Comparison of ENCODE assay signal across 1 cellular context in the genomic region with DNA sequence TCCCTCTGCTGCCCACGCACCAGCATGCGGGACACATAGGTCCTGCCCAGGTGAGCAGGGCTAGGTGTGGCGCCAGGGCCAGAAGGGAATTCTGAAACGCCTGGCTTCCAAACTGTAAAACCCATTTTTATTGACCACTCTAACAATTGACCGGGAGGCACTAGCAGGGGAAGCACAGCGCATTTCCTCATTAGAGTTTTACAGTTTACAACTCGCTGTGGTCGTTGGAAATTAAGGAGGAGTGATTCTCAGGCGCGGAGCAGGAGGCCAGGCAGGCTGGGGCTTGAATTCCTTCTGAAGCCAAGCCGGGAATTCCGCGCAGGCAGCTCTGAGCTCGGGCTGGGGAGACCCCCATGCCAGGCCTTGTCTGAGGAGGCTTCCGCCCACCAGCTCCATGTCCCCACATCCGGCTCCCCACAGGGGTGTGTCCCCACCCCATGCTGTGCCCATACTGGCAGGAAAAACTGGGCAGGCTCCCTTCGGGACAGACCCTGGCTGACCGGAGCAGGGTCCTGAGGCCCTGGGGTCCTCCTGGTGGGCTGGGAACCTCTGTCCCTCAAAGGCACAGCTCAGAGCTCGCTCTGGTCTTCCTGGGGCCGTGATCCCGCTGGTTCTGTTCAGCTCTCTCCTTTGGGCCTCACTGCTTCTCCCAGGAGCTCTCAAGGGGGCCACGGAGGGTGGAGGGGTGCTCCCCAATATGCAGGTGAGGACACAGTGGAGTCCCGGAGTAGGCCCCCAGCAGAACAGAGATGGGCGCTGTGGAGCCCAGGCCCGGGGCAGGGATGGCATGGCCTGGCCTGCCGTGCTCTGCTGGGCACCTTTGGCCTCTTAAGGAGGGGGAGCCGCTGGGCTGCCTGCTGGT.
TF ChIP-seq lines count a peak whose summit lies in the region.

No MANE protein-coding gene starts in this region.

TF ChIP-seq in K562, 482 proteins besides CTCF, POLR2A, EP300 and RAD21 (continued from another document and continues in another):
- TF ChIP-seq, protein P1, sequence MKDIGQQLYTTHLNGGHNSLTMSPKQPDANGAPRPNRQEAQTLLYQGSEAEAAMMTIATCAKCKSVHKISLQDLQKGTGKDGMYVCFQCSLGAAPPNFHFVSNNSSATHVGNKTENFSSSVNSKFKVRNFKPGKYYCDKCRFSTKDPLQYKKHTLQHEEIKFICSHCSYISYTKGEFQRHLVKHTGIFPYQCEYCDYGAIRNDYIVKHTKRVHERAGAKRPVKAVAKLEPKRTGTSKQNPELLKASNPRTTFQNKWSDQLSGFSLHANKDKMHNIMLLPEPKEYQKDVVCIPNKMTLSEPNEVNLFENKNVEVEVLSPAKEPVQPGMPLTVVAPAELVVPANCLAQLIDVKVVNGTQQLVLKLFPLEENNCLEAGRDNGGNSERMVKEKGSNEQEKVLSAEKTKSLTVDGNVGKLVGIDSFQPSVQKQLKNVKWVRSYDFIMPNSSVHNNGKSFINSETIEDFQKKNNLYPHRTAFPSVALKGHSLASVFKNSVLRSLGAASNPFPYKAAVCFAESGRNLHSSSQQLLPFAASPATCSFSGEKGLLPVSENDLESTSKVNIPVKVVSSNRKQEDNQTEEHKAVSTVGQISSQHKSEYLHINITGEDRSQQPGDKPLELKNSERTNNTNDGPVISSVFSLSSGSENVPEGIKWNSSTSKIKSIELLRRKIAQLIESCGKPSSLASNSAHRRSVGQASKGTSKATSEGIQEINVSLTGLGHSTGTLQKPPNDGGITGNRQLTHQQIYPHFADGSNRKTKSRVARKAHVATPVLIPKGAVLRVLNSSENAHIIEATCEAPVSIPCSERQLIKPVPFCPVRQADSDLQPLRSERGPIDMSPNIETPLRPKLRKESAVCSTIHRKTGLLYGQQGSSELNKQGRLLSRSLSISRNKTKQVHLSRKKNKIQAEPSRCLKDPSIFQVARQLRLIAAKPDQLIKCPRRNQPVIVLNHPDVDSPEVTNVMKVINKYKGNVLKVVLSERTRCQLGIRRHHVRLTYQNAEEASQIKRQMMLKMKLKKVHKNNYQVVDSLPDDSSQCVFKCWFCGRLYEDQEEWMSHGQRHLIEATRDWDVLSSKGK (CRISPR knock-in tag; IDR thresholded peaks at IDR 0.05) = no peak
- TF ChIP-seq, protein P2, sequence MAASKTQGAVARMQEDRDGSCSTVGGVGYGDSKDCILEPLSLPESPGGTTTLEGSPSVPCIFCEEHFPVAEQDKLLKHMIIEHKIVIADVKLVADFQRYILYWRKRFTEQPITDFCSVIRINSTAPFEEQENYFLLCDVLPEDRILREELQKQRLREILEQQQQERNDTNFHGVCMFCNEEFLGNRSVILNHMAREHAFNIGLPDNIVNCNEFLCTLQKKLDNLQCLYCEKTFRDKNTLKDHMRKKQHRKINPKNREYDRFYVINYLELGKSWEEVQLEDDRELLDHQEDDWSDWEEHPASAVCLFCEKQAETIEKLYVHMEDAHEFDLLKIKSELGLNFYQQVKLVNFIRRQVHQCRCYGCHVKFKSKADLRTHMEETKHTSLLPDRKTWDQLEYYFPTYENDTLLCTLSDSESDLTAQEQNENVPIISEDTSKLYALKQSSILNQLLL (CRISPR knock-in tag; IDR thresholded peaks at IDR 0.05; ENCODE audit: borderline replicate concordance) = no peak
- peak; percentile 31; the same call in 1 of the 2 replicates for TF ChIP-seq POLR2G (IDR thresholded peaks at IDR 0.05; ENCODE audit: low read depth, low read length)
- TF ChIP-seq, protein P3, sequence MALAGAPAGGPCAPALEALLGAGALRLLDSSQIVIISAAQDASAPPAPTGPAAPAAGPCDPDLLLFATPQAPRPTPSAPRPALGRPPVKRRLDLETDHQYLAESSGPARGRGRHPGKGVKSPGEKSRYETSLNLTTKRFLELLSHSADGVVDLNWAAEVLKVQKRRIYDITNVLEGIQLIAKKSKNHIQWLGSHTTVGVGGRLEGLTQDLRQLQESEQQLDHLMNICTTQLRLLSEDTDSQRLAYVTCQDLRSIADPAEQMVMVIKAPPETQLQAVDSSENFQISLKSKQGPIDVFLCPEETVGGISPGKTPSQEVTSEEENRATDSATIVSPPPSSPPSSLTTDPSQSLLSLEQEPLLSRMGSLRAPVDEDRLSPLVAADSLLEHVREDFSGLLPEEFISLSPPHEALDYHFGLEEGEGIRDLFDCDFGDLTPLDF (CRISPR knock-in tag; IDR thresholded peaks at IDR 0.05) = no peak
- no peak for TF ChIP-seq NFYB (IDR thresholded peaks at IDR 0.05; ENCODE audit: extremely low read depth, insufficient read length)
- TF ChIP-seq TRIM24 (IDR thresholded peaks at IDR 0.05) = no peak
- TF ChIP-seq DMBX1 (CRISPR knock-in tag; IDR thresholded peaks at IDR 0.05; ENCODE audit: borderline replicate concordance) = no peak
- TF ChIP-seq TEAD2 (tag; IDR thresholded peaks at IDR 0.05) = no peak
- TF ChIP-seq, protein P4, sequence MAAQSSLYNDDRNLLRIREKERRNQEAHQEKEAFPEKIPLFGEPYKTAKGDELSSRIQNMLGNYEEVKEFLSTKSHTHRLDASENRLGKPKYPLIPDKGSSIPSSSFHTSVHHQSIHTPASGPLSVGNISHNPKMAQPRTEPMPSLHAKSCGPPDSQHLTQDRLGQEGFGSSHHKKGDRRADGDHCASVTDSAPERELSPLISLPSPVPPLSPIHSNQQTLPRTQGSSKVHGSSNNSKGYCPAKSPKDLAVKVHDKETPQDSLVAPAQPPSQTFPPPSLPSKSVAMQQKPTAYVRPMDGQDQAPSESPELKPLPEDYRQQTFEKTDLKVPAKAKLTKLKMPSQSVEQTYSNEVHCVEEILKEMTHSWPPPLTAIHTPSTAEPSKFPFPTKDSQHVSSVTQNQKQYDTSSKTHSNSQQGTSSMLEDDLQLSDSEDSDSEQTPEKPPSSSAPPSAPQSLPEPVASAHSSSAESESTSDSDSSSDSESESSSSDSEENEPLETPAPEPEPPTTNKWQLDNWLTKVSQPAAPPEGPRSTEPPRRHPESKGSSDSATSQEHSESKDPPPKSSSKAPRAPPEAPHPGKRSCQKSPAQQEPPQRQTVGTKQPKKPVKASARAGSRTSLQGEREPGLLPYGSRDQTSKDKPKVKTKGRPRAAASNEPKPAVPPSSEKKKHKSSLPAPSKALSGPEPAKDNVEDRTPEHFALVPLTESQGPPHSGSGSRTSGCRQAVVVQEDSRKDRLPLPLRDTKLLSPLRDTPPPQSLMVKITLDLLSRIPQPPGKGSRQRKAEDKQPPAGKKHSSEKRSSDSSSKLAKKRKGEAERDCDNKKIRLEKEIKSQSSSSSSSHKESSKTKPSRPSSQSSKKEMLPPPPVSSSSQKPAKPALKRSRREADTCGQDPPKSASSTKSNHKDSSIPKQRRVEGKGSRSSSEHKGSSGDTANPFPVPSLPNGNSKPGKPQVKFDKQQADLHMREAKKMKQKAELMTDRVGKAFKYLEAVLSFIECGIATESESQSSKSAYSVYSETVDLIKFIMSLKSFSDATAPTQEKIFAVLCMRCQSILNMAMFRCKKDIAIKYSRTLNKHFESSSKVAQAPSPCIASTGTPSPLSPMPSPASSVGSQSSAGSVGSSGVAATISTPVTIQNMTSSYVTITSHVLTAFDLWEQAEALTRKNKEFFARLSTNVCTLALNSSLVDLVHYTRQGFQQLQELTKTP (IDR thresholded peaks at IDR 0.05; ENCODE audit: low read depth in 1 of 2, partially characterized antibody in 2 of 2) = no peak
- TF ChIP-seq STAT5A (IDR thresholded peaks at IDR 0.05; ENCODE audit: borderline replicate concordance, low read length) = no peak
- TF ChIP-seq DNMT1 (IDR thresholded peaks at IDR 0.05) = no peak
- TF ChIP-seq MBD2 (IDR thresholded peaks at IDR 0.05; ENCODE audit: borderline replicate concordance, low read depth) = no peak
- peak; percentile 42; the same call in 1 of the 2 replicates for TF ChIP-seq ZNF263 (CRISPR knock-in tag; IDR thresholded peaks at IDR 0.05; ENCODE audit: borderline replicate concordance)
- TF ChIP-seq, protein P5, sequence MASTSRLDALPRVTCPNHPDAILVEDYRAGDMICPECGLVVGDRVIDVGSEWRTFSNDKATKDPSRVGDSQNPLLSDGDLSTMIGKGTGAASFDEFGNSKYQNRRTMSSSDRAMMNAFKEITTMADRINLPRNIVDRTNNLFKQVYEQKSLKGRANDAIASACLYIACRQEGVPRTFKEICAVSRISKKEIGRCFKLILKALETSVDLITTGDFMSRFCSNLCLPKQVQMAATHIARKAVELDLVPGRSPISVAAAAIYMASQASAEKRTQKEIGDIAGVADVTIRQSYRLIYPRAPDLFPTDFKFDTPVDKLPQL (IDR thresholded peaks at IDR 0.05; ENCODE audit: extremely low read depth, insufficient read length) = no peak
- TF ChIP-seq, protein P6, sequence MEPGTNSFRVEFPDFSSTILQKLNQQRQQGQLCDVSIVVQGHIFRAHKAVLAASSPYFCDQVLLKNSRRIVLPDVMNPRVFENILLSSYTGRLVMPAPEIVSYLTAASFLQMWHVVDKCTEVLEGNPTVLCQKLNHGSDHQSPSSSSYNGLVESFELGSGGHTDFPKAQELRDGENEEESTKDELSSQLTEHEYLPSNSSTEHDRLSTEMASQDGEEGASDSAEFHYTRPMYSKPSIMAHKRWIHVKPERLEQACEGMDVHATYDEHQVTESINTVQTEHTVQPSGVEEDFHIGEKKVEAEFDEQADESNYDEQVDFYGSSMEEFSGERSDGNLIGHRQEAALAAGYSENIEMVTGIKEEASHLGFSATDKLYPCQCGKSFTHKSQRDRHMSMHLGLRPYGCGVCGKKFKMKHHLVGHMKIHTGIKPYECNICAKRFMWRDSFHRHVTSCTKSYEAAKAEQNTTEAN (CRISPR knock-in tag; IDR thresholded peaks at IDR 0.05) = no peak
- TF ChIP-seq TGIF2 (CRISPR knock-in tag; IDR thresholded peaks at IDR 0.05) = no peak
- no peak for TF ChIP-seq XRCC4 (IDR thresholded peaks at IDR 0.05; ENCODE audit: extremely low read depth, insufficient read depth, insufficient read length)
- TF ChIP-seq, protein P7, sequence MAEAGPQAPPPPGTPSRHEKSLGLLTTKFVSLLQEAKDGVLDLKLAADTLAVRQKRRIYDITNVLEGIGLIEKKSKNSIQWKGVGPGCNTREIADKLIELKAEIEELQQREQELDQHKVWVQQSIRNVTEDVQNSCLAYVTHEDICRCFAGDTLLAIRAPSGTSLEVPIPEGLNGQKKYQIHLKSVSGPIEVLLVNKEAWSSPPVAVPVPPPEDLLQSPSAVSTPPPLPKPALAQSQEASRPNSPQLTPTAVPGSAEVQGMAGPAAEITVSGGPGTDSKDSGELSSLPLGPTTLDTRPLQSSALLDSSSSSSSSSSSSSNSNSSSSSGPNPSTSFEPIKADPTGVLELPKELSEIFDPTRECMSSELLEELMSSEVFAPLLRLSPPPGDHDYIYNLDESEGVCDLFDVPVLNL (CRISPR knock-in tag; IDR thresholded peaks at IDR 0.05; ENCODE audit: low read depth) = no peak
- TF ChIP-seq, protein P8, sequence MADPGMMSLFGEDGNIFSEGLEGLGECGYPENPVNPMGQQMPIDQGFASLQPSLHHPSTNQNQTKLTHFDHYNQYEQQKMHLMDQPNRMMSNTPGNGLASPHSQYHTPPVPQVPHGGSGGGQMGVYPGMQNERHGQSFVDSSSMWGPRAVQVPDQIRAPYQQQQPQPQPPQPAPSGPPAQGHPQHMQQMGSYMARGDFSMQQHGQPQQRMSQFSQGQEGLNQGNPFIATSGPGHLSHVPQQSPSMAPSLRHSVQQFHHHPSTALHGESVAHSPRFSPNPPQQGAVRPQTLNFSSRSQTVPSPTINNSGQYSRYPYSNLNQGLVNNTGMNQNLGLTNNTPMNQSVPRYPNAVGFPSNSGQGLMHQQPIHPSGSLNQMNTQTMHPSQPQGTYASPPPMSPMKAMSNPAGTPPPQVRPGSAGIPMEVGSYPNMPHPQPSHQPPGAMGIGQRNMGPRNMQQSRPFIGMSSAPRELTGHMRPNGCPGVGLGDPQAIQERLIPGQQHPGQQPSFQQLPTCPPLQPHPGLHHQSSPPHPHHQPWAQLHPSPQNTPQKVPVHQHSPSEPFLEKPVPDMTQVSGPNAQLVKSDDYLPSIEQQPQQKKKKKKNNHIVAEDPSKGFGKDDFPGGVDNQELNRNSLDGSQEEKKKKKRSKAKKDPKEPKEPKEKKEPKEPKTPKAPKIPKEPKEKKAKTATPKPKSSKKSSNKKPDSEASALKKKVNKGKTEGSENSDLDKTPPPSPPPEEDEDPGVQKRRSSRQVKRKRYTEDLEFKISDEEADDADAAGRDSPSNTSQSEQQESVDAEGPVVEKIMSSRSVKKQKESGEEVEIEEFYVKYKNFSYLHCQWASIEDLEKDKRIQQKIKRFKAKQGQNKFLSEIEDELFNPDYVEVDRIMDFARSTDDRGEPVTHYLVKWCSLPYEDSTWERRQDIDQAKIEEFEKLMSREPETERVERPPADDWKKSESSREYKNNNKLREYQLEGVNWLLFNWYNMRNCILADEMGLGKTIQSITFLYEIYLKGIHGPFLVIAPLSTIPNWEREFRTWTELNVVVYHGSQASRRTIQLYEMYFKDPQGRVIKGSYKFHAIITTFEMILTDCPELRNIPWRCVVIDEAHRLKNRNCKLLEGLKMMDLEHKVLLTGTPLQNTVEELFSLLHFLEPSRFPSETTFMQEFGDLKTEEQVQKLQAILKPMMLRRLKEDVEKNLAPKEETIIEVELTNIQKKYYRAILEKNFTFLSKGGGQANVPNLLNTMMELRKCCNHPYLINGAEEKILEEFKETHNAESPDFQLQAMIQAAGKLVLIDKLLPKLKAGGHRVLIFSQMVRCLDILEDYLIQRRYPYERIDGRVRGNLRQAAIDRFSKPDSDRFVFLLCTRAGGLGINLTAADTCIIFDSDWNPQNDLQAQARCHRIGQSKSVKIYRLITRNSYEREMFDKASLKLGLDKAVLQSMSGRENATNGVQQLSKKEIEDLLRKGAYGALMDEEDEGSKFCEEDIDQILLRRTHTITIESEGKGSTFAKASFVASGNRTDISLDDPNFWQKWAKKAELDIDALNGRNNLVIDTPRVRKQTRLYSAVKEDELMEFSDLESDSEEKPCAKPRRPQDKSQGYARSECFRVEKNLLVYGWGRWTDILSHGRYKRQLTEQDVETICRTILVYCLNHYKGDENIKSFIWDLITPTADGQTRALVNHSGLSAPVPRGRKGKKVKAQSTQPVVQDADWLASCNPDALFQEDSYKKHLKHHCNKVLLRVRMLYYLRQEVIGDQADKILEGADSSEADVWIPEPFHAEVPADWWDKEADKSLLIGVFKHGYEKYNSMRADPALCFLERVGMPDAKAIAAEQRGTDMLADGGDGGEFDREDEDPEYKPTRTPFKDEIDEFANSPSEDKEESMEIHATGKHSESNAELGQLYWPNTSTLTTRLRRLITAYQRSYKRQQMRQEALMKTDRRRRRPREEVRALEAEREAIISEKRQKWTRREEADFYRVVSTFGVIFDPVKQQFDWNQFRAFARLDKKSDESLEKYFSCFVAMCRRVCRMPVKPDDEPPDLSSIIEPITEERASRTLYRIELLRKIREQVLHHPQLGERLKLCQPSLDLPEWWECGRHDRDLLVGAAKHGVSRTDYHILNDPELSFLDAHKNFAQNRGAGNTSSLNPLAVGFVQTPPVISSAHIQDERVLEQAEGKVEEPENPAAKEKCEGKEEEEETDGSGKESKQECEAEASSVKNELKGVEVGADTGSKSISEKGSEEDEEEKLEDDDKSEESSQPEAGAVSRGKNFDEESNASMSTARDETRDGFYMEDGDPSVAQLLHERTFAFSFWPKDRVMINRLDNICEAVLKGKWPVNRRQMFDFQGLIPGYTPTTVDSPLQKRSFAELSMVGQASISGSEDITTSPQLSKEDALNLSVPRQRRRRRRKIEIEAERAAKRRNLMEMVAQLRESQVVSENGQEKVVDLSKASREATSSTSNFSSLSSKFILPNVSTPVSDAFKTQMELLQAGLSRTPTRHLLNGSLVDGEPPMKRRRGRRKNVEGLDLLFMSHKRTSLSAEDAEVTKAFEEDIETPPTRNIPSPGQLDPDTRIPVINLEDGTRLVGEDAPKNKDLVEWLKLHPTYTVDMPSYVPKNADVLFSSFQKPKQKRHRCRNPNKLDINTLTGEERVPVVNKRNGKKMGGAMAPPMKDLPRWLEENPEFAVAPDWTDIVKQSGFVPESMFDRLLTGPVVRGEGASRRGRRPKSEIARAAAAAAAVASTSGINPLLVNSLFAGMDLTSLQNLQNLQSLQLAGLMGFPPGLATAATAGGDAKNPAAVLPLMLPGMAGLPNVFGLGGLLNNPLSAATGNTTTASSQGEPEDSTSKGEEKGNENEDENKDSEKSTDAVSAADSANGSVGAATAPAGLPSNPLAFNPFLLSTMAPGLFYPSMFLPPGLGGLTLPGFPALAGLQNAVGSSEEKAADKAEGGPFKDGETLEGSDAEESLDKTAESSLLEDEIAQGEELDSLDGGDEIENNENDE (IDR thresholded peaks at IDR 0.05; ENCODE audit: low read depth, low read length) = no peak
